ENCODE assay signal across 20 cellular contexts in genomic region chr1:144556072-144556471, GRCh38. TPM values are rescaled to one million over a fixed set of nuclear protein-coding genes. Genes with fewer than 3 reads are reported as not detected.
"Had no signal": no experiment of that assay in that cellular context is flagged by ENCODE, and none has a peak within 500 bp of the region (broad histone marks: within the 10 kb centered on the region; RNA-seq: fewer than 3 reads in every experiment).

No MANE protein-coding gene starts in this region.

RNA-seq across cellular contexts. Expression of gene PPIAL4F, which starts 36.6 kb away (rescaled TPM):
- total RNA-seq: left cardiac atrium, left lung, liver, lower lobe of right lung, mammary epithelial cell, mononuclear cell, natural killer cell, occipital lobe, osteocyte, posterior vena cava, psoas muscle, sigmoid colon, subcutaneous adipose tissue, suprapubic skin, thoracic aorta, ureter, uterus had no signal
- polyA plus RNA-seq: keratinocyte, liver, mammary epithelial cell, psoas muscle, sigmoid colon, small intestine, spleen had no signal
